Comparison of ENCODE assay signal across 8 cellular contexts in the genomic region with DNA sequence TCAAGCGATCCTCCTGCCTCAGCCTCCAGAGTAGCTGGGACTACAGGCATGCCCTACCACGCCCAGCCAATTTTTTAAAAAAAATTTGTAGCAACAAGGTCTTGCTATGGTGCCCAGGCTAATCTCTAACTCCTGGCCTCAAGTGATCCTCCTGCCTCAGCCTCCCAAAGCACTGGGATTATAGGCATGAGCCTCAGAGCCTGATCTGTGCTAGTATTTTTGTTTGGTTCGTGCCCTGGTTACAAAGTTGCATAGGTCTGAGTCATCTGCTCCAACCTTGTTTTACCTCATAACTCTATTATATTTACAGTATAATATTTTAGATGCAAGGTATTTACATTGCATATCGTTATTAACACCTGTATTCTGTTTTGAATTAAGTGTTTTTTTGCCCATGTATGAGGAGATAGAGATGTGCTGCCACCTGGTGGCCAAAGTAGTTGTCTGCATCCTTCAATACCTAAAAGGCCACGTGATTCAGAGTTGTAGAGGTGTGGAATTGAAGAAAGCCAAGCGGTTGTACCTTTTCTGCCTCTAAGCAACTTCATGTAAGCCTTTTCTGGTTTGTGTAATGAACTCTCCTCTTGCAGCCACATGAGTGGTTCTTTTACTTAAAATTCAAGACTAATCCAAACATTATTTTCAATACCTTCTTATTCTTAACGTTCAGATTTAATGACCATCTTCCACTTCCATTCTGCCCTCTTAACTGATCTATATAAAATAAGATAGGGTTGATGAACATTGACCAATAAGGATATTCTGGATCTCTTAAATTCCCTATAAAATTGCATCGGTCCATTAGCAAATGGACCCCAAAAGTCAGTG. TPM values are rescaled to one million over a fixed set of nuclear protein-coding genes. Genes with fewer than 3 reads are reported as not detected.
DNase-seq lines count a peak whose midpoint lies in the region; ATAC-seq and TF ChIP-seq lines count a peak whose summit lies in the region.

No MANE protein-coding gene starts in this region.

- 100% methylated on average over 1 of the region's 8 CpGs for WGBS in mesendoderm (ENCODE audit: extremely low coverage, insufficient coverage, low lambda C conversion rate)

- CTCF ChIA-PET in AG04449 (lab: Yijun Ruan, JAX): interaction anchor here (0.7 to 1.6 kb wide), 25 partner anchors 8 to 621 kb away, joined by 3 to 6 read pairs (median 3); no protein-coding TSS in a partner anchor

- no peak overlapping the region for H3K18ac ChIP-seq in mesendoderm (ENCODE audit: low read length)

- no peaks in the 10 kb centered on the region for H3K79me1 ChIP-seq in mesendoderm (ENCODE audit: low read length)

- no peak overlapping the region for H3K23ac ChIP-seq in mesendoderm (ENCODE audit: low read length)

- peak; percentile 79 for ATAC-seq in GM18858 (IDR thresholded peaks at IDR 0.05; ENCODE audit: unreplicated experiment)
- ATAC-seq in HG03520 (IDR thresholded peaks at IDR 0.05; ENCODE audit: unreplicated experiment): peak; percentile 81

- no peak overlapping the region for H2AK5ac ChIP-seq in mesendoderm (ENCODE audit: low read length)

- H3K36me3 ChIP-seq in mesendoderm (ENCODE audit: control insufficient read depth, insufficient read depth, low read length): no peaks in the 10 kb centered on the region

- no peak overlapping the region for H2BK5ac ChIP-seq in mesendoderm (ENCODE audit: low read length)

- H3K56ac ChIP-seq in mesendoderm (ENCODE audit: low read length): no peak overlapping the region

- no peak overlapping the region for H3K9ac ChIP-seq in mesendoderm (ENCODE audit: low read length)

- H3K79me2 ChIP-seq in mesendoderm (ENCODE audit: control insufficient read depth, insufficient read depth, low read length): no peaks in the 10 kb centered on the region

- no peak overlapping the region for H3K4ac ChIP-seq in mesendoderm (ENCODE audit: low read depth, low read length)

- H3K4me1 ChIP-seq in mesendoderm (ENCODE audit: control insufficient read depth, low read depth, low read length): no peaks in the 10 kb centered on the region

- no peak overlapping the region for H4K5ac ChIP-seq in mesendoderm (ENCODE audit: low read length)

- H3K27me3 ChIP-seq in mesendoderm (ENCODE audit: insufficient read depth, low read length, poor library complexity): no peaks in the 10 kb centered on the region

- no peak overlapping the region for H3K4me2 ChIP-seq in mesendoderm (ENCODE audit: low read length)

- no peak overlapping the region for H4K8ac ChIP-seq in mesendoderm (ENCODE audit: low read depth, low read length)

- TF ChIP-seq CTCF in AG04449 (IDR thresholded peaks at IDR 0.05; ENCODE audit: insufficient read depth, low read length, missing control alignments): peak; percentile 67

- POLR2A ChIA-PET in AG04449 (lab: Yijun Ruan, JAX): no interaction called here

- H3K4me3 ChIP-seq in AG04449 (ENCODE audit: low read depth, low read length) (no peak overlapping the region), mesendoderm (ENCODE audit: low read length) (no peak overlapping the region)

- H2BK15ac ChIP-seq in mesendoderm (replicated peaks; ENCODE audit: low read depth): no peak overlapping the region

- no peak overlapping the region for H3K27ac ChIP-seq in mesendoderm (ENCODE audit: low read depth, low read length)

- no peak for DNase-seq in AG04449 (ENCODE audit: low read depth, low spot score)
- peak; percentile 85 for DNase-seq in NCI-H748 treated with DMSO at 0.1 percent for 48 hours (lab: John Stamatoyannopoulos, UW)
- peak; percentile 81 to 83 for DNase-seq in activated CD4-positive, alpha-beta T cell treated with anti-CD3 and anti-CD28 coated beads, Interleukin-2, amount 50 U/mL, for 48 hours
- peak; percentile 60 for DNase-seq in ecto neural progenitor cell (ENCODE audit: low spot score)
- peak; percentile 76 for DNase-seq in mesendoderm
- DNase-seq in stimulated activated CD8-positive, alpha-beta memory T cell treated with anti-CD3 and anti-CD28 coated beads, Interleukin-2, amount 100 ng/mL, for 48 hours (ENCODE audit: low read depth in 2 of 2): peak; percentile 51 to 59

- H2BK120ac ChIP-seq in mesendoderm (ENCODE audit: low read depth, low read length): no peak overlapping the region

RNA-seq across cellular contexts. Expression of a gene that starts 19.9 kb away (rescaled TPM):
- 23.0 TPM for polyA plus RNA-seq in mesendoderm (2013, experiment 1 of 2)
- 22.3 TPM for polyA plus RNA-seq in mesendoderm (2013, experiment 2 of 2)
